14 cellular contexts compared by ENCODE assay signal in the genomic region with DNA sequence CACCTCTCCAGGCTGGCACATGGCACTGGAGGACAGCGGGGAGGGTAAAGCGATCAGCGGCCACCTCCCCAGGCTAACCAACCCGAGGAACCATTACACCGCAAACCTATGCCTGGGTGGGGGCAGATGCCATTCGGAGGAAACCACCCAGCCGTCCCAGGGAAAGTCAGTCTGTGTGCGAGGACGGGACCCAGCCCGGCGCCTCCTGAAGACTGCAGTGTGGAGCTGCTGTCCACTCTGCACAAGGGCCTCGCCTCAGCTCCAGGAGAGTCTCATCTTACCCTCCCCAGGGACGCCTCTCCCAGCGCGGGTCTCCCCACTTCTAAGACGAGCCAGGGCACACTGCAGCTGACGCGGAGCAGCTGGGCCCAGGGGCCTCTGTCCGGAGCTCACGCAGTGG. TPM values are rescaled to one million over a fixed set of nuclear protein-coding genes. Genes with fewer than 3 reads are reported as not detected.
DNase-seq lines count a peak whose midpoint lies in the region; ATAC-seq and TF ChIP-seq lines count a peak whose summit lies in the region.
"Had no signal": no experiment of that assay in that cellular context is flagged by ENCODE, and none has a peak within 500 bp of the region (broad histone marks: within the 10 kb centered on the region; RNA-seq: fewer than 3 reads in every experiment).

No MANE protein-coding gene starts in this region.

- peak overlapping the region; percentile 20 for H3K4me3 Mint-ChIP-seq in activated T-cell treated with anti-CD3 and anti-CD28 coated beads, Interleukin-2, amount 50 U/mL, for 24 hours
- H3K4me3 Mint-ChIP-seq in activated T-cell treated with anti-CD3 and anti-CD28 coated beads, Interleukin-2, amount 50 U/mL, for 4 hours: no peak overlapping the region
- H3K4me3 Mint-ChIP-seq in endodermal cell: no peak overlapping the region

- no peaks in the 10 kb centered on the region for H3K9me3 Mint-ChIP-seq in activated T-cell treated with anti-CD3 and anti-CD28 coated beads, Interleukin-2, amount 50 U/mL, for 24 hours
- no peaks in the 10 kb centered on the region for H3K9me3 Mint-ChIP-seq in activated T-cell treated with anti-CD3 and anti-CD28 coated beads, Interleukin-2, amount 50 U/mL, for 4 hours
- no peaks in the 10 kb centered on the region for H3K9me3 Mint-ChIP-seq in endodermal cell

- intact Hi-C loops in spleen (cut with DNase I; ENCODE audit: low total_unique reads): no loop called here
- intact Hi-C loops in left colon (cut with DNase I, micrococcal nuclease): no loop called here

- peaks cover 43% of the 10 kb centered on the region for H3K4me1 Mint-ChIP-seq in activated T-cell treated with anti-CD3 and anti-CD28 coated beads, Interleukin-2, amount 50 U/mL, for 24 hours (ENCODE audit: low read depth)
- peaks cover 48% of the 10 kb centered on the region for H3K4me1 Mint-ChIP-seq in activated T-cell treated with anti-CD3 and anti-CD28 coated beads, Interleukin-2, amount 50 U/mL, for 4 hours (ENCODE audit: low read depth)
- H3K4me1 Mint-ChIP-seq in endodermal cell: no peaks in the 10 kb centered on the region

- no peaks in the 10 kb centered on the region for H3K27me3 Mint-ChIP-seq in activated T-cell treated with anti-CD3 and anti-CD28 coated beads, Interleukin-2, amount 50 U/mL, for 24 hours
- no peaks in the 10 kb centered on the region for H3K27me3 Mint-ChIP-seq in activated T-cell treated with anti-CD3 and anti-CD28 coated beads, Interleukin-2, amount 50 U/mL, for 4 hours (ENCODE audit: low read depth)
- no peaks in the 10 kb centered on the region for H3K27me3 Mint-ChIP-seq in endodermal cell (ENCODE audit: insufficient read depth)

- peak overlapping the region; percentile 95 for H3K27ac Mint-ChIP-seq in activated T-cell treated with anti-CD3 and anti-CD28 coated beads, Interleukin-2, amount 50 U/mL, for 24 hours
- peak overlapping the region; percentile 39 for H3K27ac Mint-ChIP-seq in endodermal cell

- peak overlapping the region; percentile 78 for H3K27ac ChIP-seq in SJCRH30
- H3K27ac ChIP-seq in endodermal cell (ENCODE audit: low read depth, low read length): no peak overlapping the region
- H3K27ac ChIP-seq in spleen: peak overlapping the region; percentile 39 to 91 (median 86)
- H3K27ac ChIP-seq: prostate gland, thoracic aorta had no signal

- peaks cover 30% of the 10 kb centered on the region for H3K4me1 ChIP-seq in SJCRH30
- H3K4me1 ChIP-seq in endodermal cell (ENCODE audit: control insufficient read depth, insufficient read depth, low read length): no peaks in the 10 kb centered on the region
- peaks cover 35 to 85% (median 59%) of the 10 kb centered on the region in 6 donors for H3K4me1 ChIP-seq in spleen
- H3K4me1 ChIP-seq: prostate gland had no signal

- H3K4me3 ChIP-seq in SJCRH30: peak overlapping the region; percentile 25
- no peak overlapping the region for H3K4me3 ChIP-seq in endodermal cell (ENCODE audit: low read length)
- H3K4me3 ChIP-seq in spleen: no peak overlapping the region
- H3K4me3 ChIP-seq: prostate gland, thoracic aorta had no signal

- H3K9ac ChIP-seq in endodermal cell (ENCODE audit: extremely low read depth, low read length, poor library complexity, severe bottlenecking): no peak overlapping the region

- no peak for DNase-seq in activated T-cell treated with anti-CD3 and anti-CD28 coated beads, Interleukin-2, amount 50 U/mL, for 24 hours
- no peak for DNase-seq in activated T-cell treated with anti-CD3 and anti-CD28 coated beads, Interleukin-2, amount 50 U/mL, for 4 hours
- DNase-seq in SJCRH30 (peak; percentile 99), endodermal cell (no peak), spleen (no peak), left colon (no peak), midbrain (lab: John Stamatoyannopoulos, UW) (no peak)
- DNase-seq in stimulated activated CD4-positive, alpha-beta T cell treated with anti-CD3 and anti-CD28 coated beads, Interleukin-15, amount 100 ng/mL, for 24 hours: no peak
- DNase-seq: amygdala, Karpas-422, NCI-H1436 treated with DMSO at 0.1 percent for 48 hours, NCI-H510A had no signal

- H3K36me3 ChIP-seq in SJCRH30 (peaks cover 3% of the 10 kb centered on the region; the same call in 1 of the 2 replicates), endodermal cell (ENCODE audit: control insufficient read depth, insufficient read depth, low read length) (peaks cover 10% of the 10 kb centered on the region), spleen (peaks cover 0 to 77% (median 33%) of the 10 kb centered on the region in 6 donors)
- H3K36me3 ChIP-seq: prostate gland had no signal

- TF ChIP-seq CTCF in endodermal cell (conservative IDR thresholded peaks at IDR 0.05): no peak
- TF ChIP-seq CTCF in spleen (IDR thresholded peaks at IDR 0.05 in 8 of 11, conservative IDR thresholded peaks at IDR 0.05 in 3 of 11): no peak

- no peaks in the 10 kb centered on the region for H3K9me3 ChIP-seq in SJCRH30 (replicated peaks)
- no peaks in the 10 kb centered on the region for H3K9me3 ChIP-seq in endodermal cell (ENCODE audit: control insufficient read depth, low read length)
- H3K9me3 ChIP-seq in spleen: no peaks in the 10 kb centered on the region
- H3K9me3 ChIP-seq: prostate gland, thoracic aorta had no signal

- H3K27me3 ChIP-seq in SJCRH30: no peaks in the 10 kb centered on the region
- H3K27me3 ChIP-seq in endodermal cell (ENCODE audit: control insufficient read depth, insufficient read depth, low read length, poor library complexity, severe bottlenecking): no peaks in the 10 kb centered on the region
- H3K27me3 ChIP-seq in spleen (replicated peaks in 1 of 7): no peaks in the 10 kb centered on the region

- WGBS in endodermal cell (ENCODE audit: insufficient coverage in 1 of 2, insufficient read length in 1 of 2), 2 experiments: 85 to 92% methylated on average over 8 to 20 of the region's 20 CpGs
- WGBS in spleen, 5 donors: 85 to 94% (median 91%) methylated on average over 19 to 20 of the region's 20 CpGs

- peaks cover 58% of the 10 kb centered on the region for H3K36me3 Mint-ChIP-seq in activated T-cell treated with anti-CD3 and anti-CD28 coated beads, Interleukin-2, amount 50 U/mL, for 24 hours (ENCODE audit: low read depth)
- H3K36me3 Mint-ChIP-seq in activated T-cell treated with anti-CD3 and anti-CD28 coated beads, Interleukin-2, amount 50 U/mL, for 4 hours (ENCODE audit: insufficient read depth): peaks cover 9% of the 10 kb centered on the region
- peaks cover 36% of the 10 kb centered on the region for H3K36me3 Mint-ChIP-seq in endodermal cell (ENCODE audit: low read depth)

- no peak for ATAC-seq in activated T-cell treated with anti-CD3 and anti-CD28 coated beads, Interleukin-2, amount 50 U/mL, for 4 hours
- ATAC-seq in left colon: no peak

- TF ChIP-seq POLR2A in spleen (IDR thresholded peaks at IDR 0.05): no peak

RNA-seq across cellular contexts. Expression of a gene that starts 8.0 kb away (rescaled TPM):
- 10 to 100 TPM; 45.7 to 58.6 (median 53.9) TPM for total RNA-seq in activated T-cell treated with anti-CD3 and anti-CD28 coated beads, Interleukin-2, amount 50 U/mL, for 4 hours
- total RNA-seq in SJCRH30 (2014; rRNA removed; shearing (Covaris generic)): 97.0 and 99.8 TPM in 2 replicates
- total RNA-seq in endodermal cell: 10 to 100 TPM; 60.2 to 90.3 TPM
- 30.6 TPM for polyA plus RNA-seq in endodermal cell (2013, experiment 1 of 2)
- polyA plus RNA-seq in endodermal cell (2013, experiment 2 of 2): 33.5 TPM
- 100 to 1,000 TPM in 1 of 7 donors, 10 to 100 TPM in 6; 82.8 to 112 (median 95.0) TPM for total RNA-seq in spleen
- polyA plus RNA-seq in spleen: 10 to 100 TPM; 54.9 to 85.1 (median 71.4) TPM
- total RNA-seq in left colon: 10 to 100 TPM; 84.7 to 86.7 TPM

RNA-seq across cellular contexts. Expression of a gene that starts 48.0 kb away (rescaled TPM):
- 100 to 1,000 TPM; 123 to 144 (median 143) TPM for total RNA-seq in activated T-cell treated with anti-CD3 and anti-CD28 coated beads, Interleukin-2, amount 50 U/mL, for 4 hours
- total RNA-seq in SJCRH30 (2014; rRNA removed; shearing (Covaris generic)): 129 and 132 TPM in 2 replicates
- total RNA-seq in endodermal cell (10 to 100 TPM; 42.7 to 48.7 TPM), spleen (10 to 100 TPM; 22.0 to 49.3 (median 34.3) TPM), left colon (10 to 100 TPM; 23.2 to 29.9 TPM)
- polyA plus RNA-seq in endodermal cell (2013, experiment 1 of 2): 60.9 TPM
- polyA plus RNA-seq in endodermal cell (2013, experiment 2 of 2): 52.0 TPM
- polyA plus RNA-seq in spleen: 10 to 100 TPM; 54.9 to 57.6 (median 56.7) TPM

RNA-seq across cellular contexts. Expression of a gene that starts 48.3 kb away (rescaled TPM):
- 10 to 100 TPM; 42.7 to 52.2 (median 47.4) TPM for total RNA-seq in activated T-cell treated with anti-CD3 and anti-CD28 coated beads, Interleukin-2, amount 50 U/mL, for 4 hours
- 21.5 and 29.3 TPM in 2 replicates for total RNA-seq in SJCRH30 (2014; rRNA removed; shearing (Covaris generic))
- 10 to 100 TPM; 30.0 to 45.0 TPM for total RNA-seq in endodermal cell
- 24.6 TPM for polyA plus RNA-seq in endodermal cell (2013, experiment 1 of 2)
- 21.1 TPM for polyA plus RNA-seq in endodermal cell (2013, experiment 2 of 2)
- total RNA-seq in spleen: 10 to 100 TPM; 62.3 to 88.8 (median 72.3) TPM
- 10 to 100 TPM; 36.9 to 76.3 (median 57.9) TPM for polyA plus RNA-seq in spleen
- 10 to 100 TPM; 34.3 to 34.6 TPM for total RNA-seq in left colon

Comparison
In these comparisons a context has a peak if more than half of its experiments do, and no peak if none do; other contexts are left out.
1. DNase-seq: peak in SJCRH30 (2 of 2); none in activated T-cell treated with anti-CD3 and anti-CD28 coated beads, Interleukin-2, amount 50 U/mL, for 24 hours (single experiment), activated T-cell treated with anti-CD3 and anti-CD28 coated beads, Interleukin-2, amount 50 U/mL, for 4 hours (single experiment), endodermal cell (single experiment), spleen (single experiment), stimulated activated CD4-positive, alpha-beta T cell treated with anti-CD3 and anti-CD28 coated beads, Interleukin-15, amount 100 ng/mL, for 24 hours (single experiment), left colon (0 of 2) and midbrain (single experiment).